Comparison of ENCODE assay signal across 8 cellular contexts in the genomic region with DNA sequence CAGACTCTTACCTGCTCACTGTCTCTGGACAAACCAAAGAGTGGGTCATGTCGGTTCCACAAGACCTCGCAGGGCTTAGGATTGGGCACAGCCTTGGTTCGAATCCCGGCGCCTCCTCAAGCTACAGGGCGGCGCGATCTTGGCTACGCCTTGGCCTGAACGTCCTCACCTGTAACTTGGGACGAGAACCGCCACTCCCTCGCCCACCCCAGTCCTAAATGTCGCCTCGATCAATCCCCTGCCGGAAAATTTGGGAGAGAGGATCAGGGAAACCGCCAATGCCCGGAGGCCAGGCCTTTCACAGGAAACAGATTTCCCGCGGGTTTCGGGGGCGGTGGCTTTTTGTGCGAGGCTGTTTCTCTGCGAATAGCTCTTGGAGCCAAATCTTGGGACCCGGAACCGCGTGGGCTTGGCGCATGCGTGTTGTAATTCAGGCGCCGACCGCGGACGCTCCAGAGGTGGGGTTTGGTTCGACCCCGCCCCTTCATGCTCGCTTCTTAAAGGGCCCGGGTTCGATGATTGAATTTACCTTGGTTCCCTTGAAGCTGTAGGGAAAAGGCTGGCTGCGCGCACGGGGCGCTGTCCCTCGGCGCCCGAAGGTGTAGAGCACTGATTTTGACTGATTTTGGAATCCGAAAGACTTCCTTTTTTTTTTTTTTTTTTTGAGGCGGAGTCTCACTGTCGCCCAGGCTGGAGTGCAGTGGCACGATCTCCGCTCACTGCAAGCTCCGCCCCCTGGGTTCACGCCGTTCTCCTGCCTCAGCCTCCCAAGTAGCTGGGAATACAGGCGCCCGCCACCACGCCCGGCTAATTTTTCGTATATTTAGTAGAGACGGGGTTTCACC. TPM values are rescaled to one million over a fixed set of nuclear protein-coding genes. Genes with fewer than 3 reads are reported as not detected.
DNase-seq lines count a peak whose midpoint lies in the region; ATAC-seq and TF ChIP-seq lines count a peak whose summit lies in the region.

NR2C2AP (minus strand) TSS at position 403 of the 845 bp plus-strand sequence; CDS start at position 49, 354 bp downstream.

- H3K4me1 ChIP-seq in ascending aorta = peaks cover 0 to 5% of the 10 kb centered on the region in 2 donors
- peaks cover 0 to 13% of the 10 kb centered on the region in 2 donors for H3K4me1 ChIP-seq in right atrium auricular region
- peaks cover 0 to 8% of the 10 kb centered on the region in 2 donors for H3K4me1 ChIP-seq in uterus

- H3K27me3 ChIP-seq in ascending aorta (no peaks in the 10 kb centered on the region), right atrium auricular region (no peaks in the 10 kb centered on the region), uterus (no peaks in the 10 kb centered on the region)

- H3K27ac ChIP-seq in ascending aorta = peak within 1 kb of the TSS; percentile 69 to 70
- peak within 1 kb of the TSS; percentile 68 to 79 for H3K27ac ChIP-seq in right atrium auricular region
- H3K27ac ChIP-seq in uterus = peak within 1 kb of the TSS; percentile 61 to 84

- DNase-seq in NCI-H1930 (lab: John Stamatoyannopoulos, UW) (peak; percentile 66 to 79), T-helper 22 cell (ENCODE audit: low read depth) (peak; percentile 83), ascending aorta (ENCODE audit: low spot score in 2 of 2) (peak; percentile 46 to 94), right atrium auricular region (ENCODE audit: low spot score) (peak; percentile 93), pulmonary artery endothelial cell (ENCODE audit: low read depth, low spot score) (peak; percentile 63), uterus (peak; percentile 91 to 92)

- H3K9me3 ChIP-seq in ascending aorta (no peaks in the 10 kb centered on the region), right atrium auricular region (no peaks in the 10 kb centered on the region), uterus (no peaks in the 10 kb centered on the region)

- H3K36me3 ChIP-seq in ascending aorta (peaks cover 7 to 16% of the 10 kb centered on the region in 2 donors), right atrium auricular region (peaks cover 5% of the 10 kb centered on the region), uterus (no peaks in the 10 kb centered on the region)

- no peak for TF ChIP-seq POLR2A in uterus (IDR thresholded peaks at IDR 0.05)

- intact Hi-C loops in ascending aorta (cut with DNase I) = loop anchor here (1.0 kb wide), 1 partner anchor 11 kb away; the partner anchor contains the start of genes BORCS8 and RFXANK
- intact Hi-C loops in uterus (cut with DNase I; ENCODE audit: low total_unique reads) = no loop called here

- H3K4me3 ChIP-seq in GM08714 (ENCODE audit: low read length) (peak within 1 kb of the TSS; percentile 75), ascending aorta (peak within 1 kb of the TSS; percentile 65 to 81), right atrium auricular region (peak within 1 kb of the TSS; percentile 59 to 66), uterus (peak within 1 kb of the TSS; percentile 48 to 52)

- ATAC-seq in HG02798 (IDR thresholded peaks at IDR 0.05; ENCODE audit: poor library complexity, unreplicated experiment) = peak; percentile 86

- TF ChIP-seq CTCF in ascending aorta (IDR thresholded peaks at IDR 0.05) = no peak
- TF ChIP-seq CTCF in right atrium auricular region (IDR thresholded peaks at IDR 0.05) = no peak
- TF ChIP-seq CTCF in uterus (IDR thresholded peaks at IDR 0.05) = peak in 1 of 4 experiments; percentile 27

RNA-seq across cellular contexts. Expression of gene NR2C2AP, which starts in this region (rescaled TPM):
- total RNA-seq in ascending aorta (16.5 TPM), right atrium auricular region (1 to 10 TPM; 4.3 to 8.1 TPM), pulmonary artery endothelial cell (11.4 and 19.5 TPM in 2 replicates), uterus (10 to 100 TPM in 2 of 4 donors, 1 to 10 TPM in 1, under 1 TPM in 1; 0.77 to 16.0 (median 8.5) TPM)

Comparison
In these comparisons a context has a peak if more than half of its experiments do, and no peak if none do; other contexts are left out.
1. Peak in every context shown above with its lines: DNase-seq, ATAC-seq, H3K4me3 ChIP-seq and H3K27ac ChIP-seq.